In genomic region chr10:123792579-123792978, GRCh38 we compare ENCODE assay signal across 21 cellular contexts.
"Had no signal": no experiment of that assay in that cellular context is flagged by ENCODE, and none has a peak within 500 bp of the region (broad histone marks: within the 10 kb centered on the region; RNA-seq: fewer than 3 reads in every experiment).

No MANE protein-coding gene starts in this region.

- H3K36me3 ChIP-seq: brain microvascular endothelial cell, Peyer's patch had no signal

- DNase-seq: activated CD4-positive, alpha-beta memory T cell treated with anti-CD3 and anti-CD28 coated beads for 36 hours; activated CD4-positive, alpha-beta T cell treated with anti-CD3 and anti-CD28 coated beads, Interleukin-2, amount 10 ng/mL, durations not matched to agents 7 days and 5 days; activated CD4-positive, CD25-positive, alpha-beta regulatory T cell; activated gamma-delta T cell; activated naive CD4-positive, alpha-beta T cell treated with anti-CD3 and anti-CD28 coated beads for 36 hours; activated T-cell treated with anti-CD3 and anti-CD28 coated beads for 4 hours; activated T-cell treated with anti-CD3 and anti-CD28 coated beads, Interleukin-2, amount 50 U/mL, for 48 hours; brain microvascular endothelial cell; cerebellar nuclear complex; NCI-H1092 treated with DMSO at 0.1 percent for 48 hours; NCI-H1417 treated with DMSO at 0.1 percent for 48 hours; NCI-H1694; NCI-H2029; NCI-H446; NCI-H524; Peyer's patch; SHP77 treated with DMSO at 0.1 percent for 48 hours; T-helper 17 cell; T-helper 9 cell had no signal

- H3K27ac ChIP-seq: brain microvascular endothelial cell, KMS-11, Peyer's patch, VCaP had no signal

- H3K4me3 ChIP-seq: Peyer's patch had no signal

- H3K4me1 ChIP-seq: Peyer's patch had no signal

- H3K27me3 ChIP-seq: brain microvascular endothelial cell, Peyer's patch had no signal

- H3K9ac ChIP-seq: KMS-11 had no signal

- H3K9me3 ChIP-seq: Peyer's patch had no signal
